In genomic region chr2:197113221-197113831, GRCh38 we compare ENCODE assay signal across 8 cellular contexts.
DNase-seq lines count a peak whose midpoint lies in the region; ATAC-seq and TF ChIP-seq lines count a peak whose summit lies in the region.

No MANE protein-coding gene starts in this region.

- peaks cover 16% of the 10 kb centered on the region for H3K36me3 Mint-ChIP-seq in activated naive CD8-positive, alpha-beta T cell treated with anti-CD3 and anti-CD28 coated beads for 36 hours
- no peaks in the 10 kb centered on the region for H3K36me3 Mint-ChIP-seq in type B pancreatic cell
- H3K36me3 Mint-ChIP-seq in activated T-helper 17 cell treated with anti-CD3 and anti-CD28 coated beads, Interleukin-2, amount 50 U/mL, for 72 hours (ENCODE audit: low read depth), result peaks cover 58% of the 10 kb centered on the region

- H3K27me3 Mint-ChIP-seq in activated naive CD8-positive, alpha-beta T cell treated with anti-CD3 and anti-CD28 coated beads for 36 hours, result no peaks in the 10 kb centered on the region
- H3K27me3 Mint-ChIP-seq in type B pancreatic cell, result no peaks in the 10 kb centered on the region
- no peaks in the 10 kb centered on the region for H3K27me3 Mint-ChIP-seq in activated T-helper 17 cell treated with anti-CD3 and anti-CD28 coated beads, Interleukin-2, amount 50 U/mL, for 72 hours

- H3K4me3 Mint-ChIP-seq in activated naive CD8-positive, alpha-beta T cell treated with anti-CD3 and anti-CD28 coated beads for 36 hours, result no peak overlapping the region
- H3K4me3 Mint-ChIP-seq in type B pancreatic cell, result no peak overlapping the region
- no peak overlapping the region for H3K4me3 Mint-ChIP-seq in activated T-helper 17 cell treated with anti-CD3 and anti-CD28 coated beads, Interleukin-2, amount 50 U/mL, for 72 hours

- peak; percentile 52 for ATAC-seq in GM21717 (IDR thresholded peaks at IDR 0.05; ENCODE audit: unreplicated experiment)
- no peak for ATAC-seq in activated T-helper 17 cell treated with anti-CD3 and anti-CD28 coated beads, Interleukin-2, amount 50 U/mL, for 72 hours (replicated peaks)

- peak overlapping the region; percentile 47 for H3K27ac Mint-ChIP-seq in activated naive CD8-positive, alpha-beta T cell treated with anti-CD3 and anti-CD28 coated beads for 36 hours
- no peak overlapping the region for H3K27ac Mint-ChIP-seq in type B pancreatic cell
- no peak overlapping the region for H3K27ac Mint-ChIP-seq in activated T-helper 17 cell treated with anti-CD3 and anti-CD28 coated beads, Interleukin-2, amount 50 U/mL, for 72 hours

- peak; percentile 84 for TF ChIP-seq CTCF in type B pancreatic cell (conservative IDR thresholded peaks at IDR 0.05)

- H3K4me1 Mint-ChIP-seq in activated naive CD8-positive, alpha-beta T cell treated with anti-CD3 and anti-CD28 coated beads for 36 hours, result peaks cover 28% of the 10 kb centered on the region
- peaks cover 11% of the 10 kb centered on the region for H3K4me1 Mint-ChIP-seq in type B pancreatic cell (ENCODE audit: unreplicated experiment)
- H3K4me1 Mint-ChIP-seq in activated T-helper 17 cell treated with anti-CD3 and anti-CD28 coated beads, Interleukin-2, amount 50 U/mL, for 72 hours, result peaks cover 23% of the 10 kb centered on the region

- H3K9me3 Mint-ChIP-seq in activated naive CD8-positive, alpha-beta T cell treated with anti-CD3 and anti-CD28 coated beads for 36 hours, result no peaks in the 10 kb centered on the region
- no peaks in the 10 kb centered on the region for H3K9me3 Mint-ChIP-seq in type B pancreatic cell
- no peaks in the 10 kb centered on the region for H3K9me3 Mint-ChIP-seq in activated T-helper 17 cell treated with anti-CD3 and anti-CD28 coated beads, Interleukin-2, amount 50 U/mL, for 72 hours

- DNase-seq in NCI-H82 (lab: John Stamatoyannopoulos, UW) (peak; percentile 49), NCI-H82 treated with DMSO at 0.1 percent for 48 hours (lab: John Stamatoyannopoulos, UW; ENCODE audit: unreplicated experiment) (no peak), NCI-H2029 (lab: John Stamatoyannopoulos, UW) (peak; percentile 10), iPS-NIHi7 (ENCODE audit: extremely low spot score) (peak; percentile 38), type B pancreatic cell (ENCODE audit: extremely low spot score, unreplicated experiment) (no peak)
- DNase-seq in activated naive CD8-positive, alpha-beta T cell treated with anti-CD3 and anti-CD28 coated beads for 36 hours, result no peak

Comparison
In these comparisons a context has a peak if more than half of its experiments do, and no peak if none do; other contexts are left out.
1. DNase-seq: peak in NCI-H82 (single experiment), NCI-H2029 (single experiment) and iPS-NIHi7 (single experiment); none in NCI-H82 treated with DMSO at 0.1 percent for 48 hours (single experiment), activated naive CD8-positive, alpha-beta T cell treated with anti-CD3 and anti-CD28 coated beads for 36 hours (single experiment) and type B pancreatic cell (single experiment).